8 cellular contexts compared by ENCODE assay signal in genomic region chrX:54529166-54529558, GRCh38.
DNase-seq lines count a peak whose midpoint lies in the region; ATAC-seq and TF ChIP-seq lines count a peak whose summit lies in the region.

No MANE protein-coding gene starts in this region.

- TF ChIP-seq CTCF in RWPE2 (IDR thresholded peaks at IDR 0.05; ENCODE audit: poor library complexity, severe bottlenecking) (no peak), fibroblast of mammary gland (conservative IDR thresholded peaks at IDR 0.05; ENCODE audit: control insufficient read depth, insufficient read depth, low read depth, low read length) (no peak)

- no peaks in the 10 kb centered on the region for H3K4me1 ChIP-seq in RWPE2 (ENCODE audit: insufficient read depth, poor library complexity, severe bottlenecking)

- ATAC-seq in RWPE2 (ENCODE audit: low read depth) (no peak), HG03196 (IDR thresholded peaks at IDR 0.05; ENCODE audit: unreplicated experiment) (no peak), HG02840 (IDR thresholded peaks at IDR 0.05; ENCODE audit: low FRiP score, unreplicated experiment) (no peak), HG02981 (IDR thresholded peaks at IDR 0.05; ENCODE audit: unreplicated experiment) (no peak)

- H3K4me3 ChIP-seq in RWPE2 (ENCODE audit: severe bottlenecking), result no peak overlapping the region
- peak overlapping the region; percentile 57 for H3K4me3 ChIP-seq in fibroblast of mammary gland (ENCODE audit: control insufficient read depth, low read depth, low read length)
- H3K4me3 ChIP-seq in skin epidermis, result peak overlapping the region in 5 of 7 experiments; percentile 31 to 70 (median 65)

- peak; percentile 37 for DNase-seq in DMS53 (lab: John Stamatoyannopoulos, UW)
- no peak for DNase-seq in DMS53 treated with DMSO at 0.1 percent for 48 hours (lab: John Stamatoyannopoulos, UW; ENCODE audit: unreplicated experiment)
- no peak for DNase-seq in RWPE2 (ENCODE audit: low spot score)
- no peak for DNase-seq in fibroblast of mammary gland (ENCODE audit: low read depth)

- H3K27ac ChIP-seq in RWPE2 (ENCODE audit: poor library complexity, severe bottlenecking) (peak overlapping the region; percentile 54), skin epidermis (peak overlapping the region in 19 of 21 experiments; percentile 66 to 93 (median 82))

- H3K27me3 ChIP-seq in RWPE2 (ENCODE audit: insufficient read depth, poor library complexity, severe bottlenecking), result no peaks in the 10 kb centered on the region

- peaks cover 9% of the 10 kb centered on the region; the same call in 1 of the 2 replicates for H3K36me3 ChIP-seq in RWPE2 (ENCODE audit: low read depth)

- H3K9me3 ChIP-seq in RWPE2 (ENCODE audit: severe bottlenecking), result no peaks in the 10 kb centered on the region
